In genomic region chr4:81523672-81524436, GRCh38 we compare ENCODE assay signal across 14 cellular contexts.
DNase-seq lines count a peak whose midpoint lies in the region; ATAC-seq lines count a peak whose summit lies in the region.
"Had no signal": no experiment of that assay in that cellular context is flagged by ENCODE, and none has a peak within 500 bp of the region (broad histone marks: within the 10 kb centered on the region; RNA-seq: fewer than 3 reads in every experiment).

No MANE protein-coding gene starts in this region.

- H3K27ac ChIP-seq in angular gyrus (ENCODE audit: low read depth, low read length) = peak overlapping the region; percentile 81
- H3K27ac ChIP-seq: brain microvascular endothelial cell, thoracic aorta had no signal

- DNase-seq in retina = peak; percentile 57
- no peak for DNase-seq in SKM-1 treated with dmso at 0.1 percent for 144 hours (lab: John Stamatoyannopoulos, UW; ENCODE audit: unreplicated experiment)
- DNase-seq in T-helper 1 cell = no peak
- no peak for DNase-seq in AG20443 (ENCODE audit: low spot score)
- DNase-seq: activated T-cell treated with anti-CD3 and anti-CD28 coated beads, Interleukin-2, amount 50 U/mL, for 4 hours; brain microvascular endothelial cell; kidney; NCI-H1694 treated with DMSO at 0.1 percent for 48 hours; stimulated activated CD4-positive, alpha-beta T cell treated with anti-CD3 and anti-CD28 coated beads, Interleukin-4, amount 100 ng/mL, for 1 hour had no signal

- ATAC-seq in GM19372 (IDR thresholded peaks at IDR 0.05; ENCODE audit: low read depth, unreplicated experiment) = peak; percentile 52
- ATAC-seq in HG02840 (IDR thresholded peaks at IDR 0.05; ENCODE audit: low FRiP score, unreplicated experiment) = peak; percentile 73
- no peak for ATAC-seq in GM21576 (IDR thresholded peaks at IDR 0.05; ENCODE audit: unreplicated experiment)
- ATAC-seq: activated T-cell treated with anti-CD3 and anti-CD28 coated beads, Interleukin-2, amount 50 U/mL, for 4 hours had no signal
